9 cellular contexts compared by ENCODE assay signal in the genomic region with DNA sequence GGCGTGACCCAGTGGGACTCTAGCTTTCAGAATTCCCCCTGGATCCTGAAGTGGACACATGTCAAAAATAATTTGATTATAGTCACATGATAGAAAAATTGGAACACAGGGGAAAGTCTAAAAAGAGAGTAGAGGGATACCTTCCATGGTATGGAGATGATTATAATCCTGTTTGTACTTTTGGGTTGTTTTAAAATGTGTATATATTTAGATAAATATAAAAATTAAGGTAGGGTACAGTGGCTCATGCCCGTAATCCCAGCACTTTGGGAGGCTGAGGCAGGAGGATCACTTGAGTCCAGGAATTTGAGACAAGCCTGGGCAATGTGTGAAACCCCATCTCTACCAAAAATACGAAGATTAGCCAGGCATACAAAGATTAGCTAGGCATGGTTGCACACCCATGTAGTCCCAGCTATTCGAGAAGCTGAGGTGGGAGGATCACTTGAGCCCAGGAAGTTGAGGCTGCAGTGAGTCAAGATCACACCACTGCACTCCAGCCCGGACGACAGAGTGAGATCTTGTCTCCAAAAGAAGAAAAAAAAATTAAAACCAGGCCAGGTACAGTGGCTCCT. TPM values are rescaled to one million over a fixed set of nuclear protein-coding genes. Genes with fewer than 3 reads are reported as not detected.
DNase-seq lines count a peak whose midpoint lies in the region; ATAC-seq and TF ChIP-seq lines count a peak whose summit lies in the region.
"Had no signal": no experiment of that assay in that cellular context is flagged by ENCODE, and none has a peak within 500 bp of the region (broad histone marks: within the 10 kb centered on the region; RNA-seq: fewer than 3 reads in every experiment).

No MANE protein-coding gene starts in this region.

- no peaks in the 10 kb centered on the region for H3K27me3 ChIP-seq in esophagus muscularis mucosa

- WGBS in esophagus muscularis mucosa, result 72% methylated on average over 6 of the region's 6 CpGs

- ATAC-seq in GM18868 (IDR thresholded peaks at IDR 0.05; ENCODE audit: unreplicated experiment), result peak; percentile 59
- peak; percentile 45 for ATAC-seq in HG02885 (IDR thresholded peaks at IDR 0.05; ENCODE audit: poor library complexity, unreplicated experiment)

- H3K4me1 Mint-ChIP-seq in chondrocyte (ENCODE audit: low read depth), result peaks cover 10% of the 10 kb centered on the region

- H3K4me1 ChIP-seq in esophagus muscularis mucosa, result peaks cover 3 to 12% (median 8%) of the 10 kb centered on the region in 4 donors

- TF ChIP-seq CTCF in chondrocyte (IDR thresholded peaks at IDR 0.05) (no peak), esophagus muscularis mucosa (IDR thresholded peaks at IDR 0.05) (no peak)

- intact Hi-C loops in esophagus muscularis mucosa (cut with DNase I), result no loop called here

- no peak overlapping the region for H3K27ac ChIP-seq in esophagus muscularis mucosa (replicated peaks in 1 of 4)

- TF ChIP-seq EP300 in esophagus muscularis mucosa (IDR thresholded peaks at IDR 0.05), result no peak

- H3K36me3 Mint-ChIP-seq in chondrocyte (ENCODE audit: low read depth), result peaks cover 9% of the 10 kb centered on the region

- DNase-seq in SK-MEL-5 (ENCODE audit: low read depth, low spot score), result peak; percentile 21
- DNase-seq in non-pigmented ciliary epithelial cell (ENCODE audit: low read depth), result peak; percentile 23
- DNase-seq in chondrocyte (ENCODE audit: low spot score), result no peak
- DNase-seq in 8988T, result no peak
- no peak for DNase-seq in esophagus muscularis mucosa (ENCODE audit: extremely low spot score)
- DNase-seq: activated T-cell treated with anti-CD3 and anti-CD28 coated beads, Interleukin-2, amount 50 U/mL, for 1 hour; NCI-H2171 treated with DMSO at 0.1 percent for 48 hours had no signal

- no peak overlapping the region for H3K4me3 ChIP-seq in esophagus muscularis mucosa

- no peak for TF ChIP-seq POLR2A in esophagus muscularis mucosa (IDR thresholded peaks at IDR 0.05; ENCODE audit: low read depth)

- no peaks in the 10 kb centered on the region for H3K9me3 ChIP-seq in esophagus muscularis mucosa

- H3K27me3 Mint-ChIP-seq in chondrocyte (ENCODE audit: low read depth), result no peaks in the 10 kb centered on the region

- H3K27ac Mint-ChIP-seq in chondrocyte (ENCODE audit: unreplicated experiment), result no peak overlapping the region

- in situ Hi-C loops in SK-MEL-5 (cut with HindIII; ENCODE audit: low pct_unique_long_range_greater_than_20kb, low sequenced_read_pairs), result no loop called here

- no peaks in the 10 kb centered on the region for H3K9me3 Mint-ChIP-seq in chondrocyte (ENCODE audit: low read depth)

- H3K4me3 Mint-ChIP-seq in chondrocyte (ENCODE audit: unreplicated experiment), result no peak overlapping the region

- peaks cover 0 to 59% (median 16%) of the 10 kb centered on the region in 4 donors for H3K36me3 ChIP-seq in esophagus muscularis mucosa

RNA-seq across cellular contexts. Expression of gene PAPLN, which starts 11.1 kb away (rescaled TPM):
- not detected in 2 replicates for total RNA-seq in SK-MEL-5 (2014; rRNA removed; shearing (Covaris generic))
- not detected in 2 replicates for polyA plus RNA-seq in SK-MEL-5 (2015; cell fraction: cytosol; rRNA removed)
- 0.06 and 0.08 TPM in 2 replicates for polyA plus RNA-seq in SK-MEL-5 (2015; cell fraction: nucleus; rRNA removed)
- 16.4 to 45.3 TPM (median 16.8 TPM) in 3 replicates for total RNA-seq in chondrocyte
- 10 to 100 TPM; 12.0 to 43.5 (median 24.1) TPM for total RNA-seq in esophagus muscularis mucosa

Comparison
In these comparisons a context has a peak if more than half of its experiments do, and no peak if none do; other contexts are left out.
1. DNase-seq: peak in SK-MEL-5 (single experiment) and non-pigmented ciliary epithelial cell (single experiment); none in chondrocyte (single experiment), 8988T (single experiment) and esophagus muscularis mucosa (single experiment).
2. RNA of gene PAPLN, which starts 11.1 kb away (total RNA-seq): 12.0 to 43.5 TPM in esophagus muscularis mucosa and 16.4 to 45.3 TPM in chondrocyte; not detected in SK-MEL-5; every median in the first group is over 10 times any median in the second.